ENCODE assay signal across 1 cellular context in genomic region chr10:21515581-21516269, GRCh38.
TF ChIP-seq lines count a peak whose summit lies in the region.

No MANE protein-coding gene starts in this region.

TF ChIP-seq in H1, 55 proteins besides CTCF, POLR2A, EP300 and RAD21:
- TF ChIP-seq SP4 (IDR thresholded peaks at IDR 0.05; ENCODE audit: low read length) (no peak), E2F6 (IDR thresholded peaks at IDR 0.05) (no peak), SIN3A (conservative IDR thresholded peaks at IDR 0.05 in 1 of 2, IDR thresholded peaks at IDR 0.05 in 1 of 2; ENCODE audit: low read depth in 1 of 2, low read length in 2 of 2) (0 out of 4 replicates have a peak, but pooled peaks of 1 of the 2 experiments have one; percentile 7), SUZ12 (IDR thresholded peaks at IDR 0.05; ENCODE audit: low read length) (0 out of 2 replicates have a peak, but pooled peaks have one; percentile 24)
